ENCODE assay signal across 9 cellular contexts in the genomic region with DNA sequence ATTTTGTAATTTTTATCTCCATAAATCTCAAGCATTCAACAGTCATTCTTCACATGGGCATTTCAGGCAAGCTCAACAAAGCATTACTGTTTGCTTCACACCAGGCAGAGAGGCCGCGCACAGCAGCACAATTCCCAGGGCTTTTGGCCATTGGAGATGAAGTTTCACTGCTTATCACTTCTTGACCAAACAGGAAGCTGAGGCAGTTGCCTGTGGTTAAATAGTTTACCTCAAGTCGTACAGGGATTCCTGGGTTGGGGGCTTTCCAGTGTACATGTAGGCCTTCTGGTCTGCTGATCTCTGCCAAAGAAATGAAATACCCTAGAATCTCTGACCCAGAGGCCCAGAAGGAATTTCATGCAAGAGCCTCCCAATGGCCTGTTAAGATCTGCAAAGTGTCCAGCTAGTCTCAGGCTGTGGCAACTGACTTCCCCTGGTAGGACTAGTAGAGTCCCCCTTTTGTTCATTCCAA. TPM values are rescaled to one million over a fixed set of nuclear protein-coding genes. Genes with fewer than 3 reads are reported as not detected.
DNase-seq lines count a peak whose midpoint lies in the region; ATAC-seq and TF ChIP-seq lines count a peak whose summit lies in the region.
"Had no signal": no experiment of that assay in that cellular context is flagged by ENCODE, and none has a peak within 500 bp of the region (broad histone marks: within the 10 kb centered on the region; RNA-seq: fewer than 3 reads in every experiment).

No MANE protein-coding gene starts in this region.

- H3K27ac ChIP-seq in MM.1S (ENCODE audit: low read length): no peak overlapping the region

- H3K36me3 ChIP-seq in MM.1S (replicated peaks; ENCODE audit: insufficient read depth, low read length): no peaks in the 10 kb centered on the region

- peak; percentile 72 for ATAC-seq in GM19025 (IDR thresholded peaks at IDR 0.05; ENCODE audit: low read depth, unreplicated experiment)

- H3K4me1 Mint-ChIP-seq in glutamatergic neuron (ENCODE audit: low read depth, unreplicated experiment): no peaks in the 10 kb centered on the region

- H3K4me3 Mint-ChIP-seq in glutamatergic neuron (ENCODE audit: unreplicated experiment): no peak overlapping the region

- no peaks in the 10 kb centered on the region for H3K79me2 ChIP-seq in MM.1S (ENCODE audit: low read length)

- no peaks in the 10 kb centered on the region for H4K20me1 ChIP-seq in MM.1S (ENCODE audit: insufficient read depth, low read length)

- no peak overlapping the region for H3K4me3 ChIP-seq in MM.1S (ENCODE audit: low read length)

- no peaks in the 10 kb centered on the region for H3F3A ChIP-seq in MM.1S (ENCODE audit: insufficient read depth, low read length)

- no peak for TF ChIP-seq CTCF in MM.1S (IDR thresholded peaks at IDR 0.05; ENCODE audit: low read length)
- TF ChIP-seq CTCF in glutamatergic neuron (IDR thresholded peaks at IDR 0.05; ENCODE audit: partially characterized antibody, unreplicated experiment): no peak

- H3K27me3 ChIP-seq in MM.1S (replicated peaks; ENCODE audit: insufficient read depth, low read length): no peaks in the 10 kb centered on the region

- no peaks in the 10 kb centered on the region for H3K27me3 Mint-ChIP-seq in glutamatergic neuron (ENCODE audit: unreplicated experiment)

- no peaks in the 10 kb centered on the region for H3K9me2 ChIP-seq in MM.1S (replicated peaks; ENCODE audit: insufficient read depth, low read length)

- intact Hi-C loops in posterior vena cava (cut with DNase I): no loop called here

- H3K4me2 ChIP-seq in MM.1S (ENCODE audit: low read depth, low read length): no peak overlapping the region

- H3K27ac Mint-ChIP-seq in glutamatergic neuron (ENCODE audit: unreplicated experiment): no peak overlapping the region

- no peaks in the 10 kb centered on the region for H3K9me3 Mint-ChIP-seq in glutamatergic neuron (ENCODE audit: unreplicated experiment)

- H2AFZ ChIP-seq in MM.1S (ENCODE audit: low read length): no peak overlapping the region

- peaks cover 5% of the 10 kb centered on the region for H3K36me3 Mint-ChIP-seq in glutamatergic neuron (ENCODE audit: unreplicated experiment)

- DNase-seq in MM.1S: peak; percentile 50
- DNase-seq in central memory CD4-positive, alpha-beta T cell: peak; percentile 13
- DNase-seq in posterior vena cava (ENCODE audit: low spot score): peak; percentile 1
- DNase-seq in NCI-H2227 treated with DMSO at 0.1 percent for 48 hours (lab: John Stamatoyannopoulos, UW): no peak
- DNase-seq in NCI-H526 (lab: John Stamatoyannopoulos, UW): no peak
- no peak for DNase-seq in NCI-H1092 (lab: John Stamatoyannopoulos, UW)
- no peak for DNase-seq in glutamatergic neuron
- DNase-seq: NCI-H1105 treated with DMSO at 0.1 percent for 48 hours had no signal

- no peak overlapping the region for H3K9ac ChIP-seq in MM.1S (ENCODE audit: low read length)

- no peaks in the 10 kb centered on the region for H3K9me3 ChIP-seq in MM.1S (replicated peaks; ENCODE audit: insufficient read depth, low read length)

- peaks cover 9% of the 10 kb centered on the region for H3K4me1 ChIP-seq in MM.1S (ENCODE audit: low read length)

RNA-seq across cellular contexts. Expression of gene PRDX3, which starts 11.2 kb away (rescaled TPM):
- 100 to 1,000 TPM in 1 of 2 donors, 10 to 100 TPM in 1; 95.8 to 106 TPM for total RNA-seq in posterior vena cava
- 103 TPM for total RNA-seq in glutamatergic neuron (ENCODE audit: unreplicated experiment)

RNA-seq across cellular contexts. Expression of gene GRK5, which starts 17.5 kb away (rescaled TPM):
- total RNA-seq in posterior vena cava: 10 to 100 TPM; 40.0 to 57.5 TPM
- total RNA-seq in glutamatergic neuron (ENCODE audit: unreplicated experiment): 77.6 TPM

RNA-seq across cellular contexts. Expression of gene SFXN4, which starts 24.3 kb away (rescaled TPM):
- total RNA-seq in posterior vena cava: 10 to 100 TPM; 10.8 to 13.5 TPM
- 12.2 TPM for total RNA-seq in glutamatergic neuron (ENCODE audit: unreplicated experiment)

Comparison
In these comparisons a context has a peak if more than half of its experiments do, and no peak if none do; other contexts are left out.
1. DNase-seq: peak in MM.1S (single experiment), central memory CD4-positive, alpha-beta T cell (single experiment) and posterior vena cava (single experiment); none in NCI-H2227 treated with DMSO at 0.1 percent for 48 hours (single experiment), NCI-H526 (0 of 2), NCI-H1092 (single experiment) and glutamatergic neuron (single experiment).